Comparison of ENCODE assay signal across 3 cellular contexts in genomic region chr14:54398028-54398368, GRCh38.
A peak's percentile ranks its signal among the peaks of the same experiment; 100 is the strongest.
TF ChIP-seq lines count a peak whose summit lies in the region.

No MANE protein-coding gene starts in this region.

TF ChIP-seq in SK-N-SH, 30 proteins besides CTCF, POLR2A, EP300 and RAD21:
- TF ChIP-seq, protein P1, sequence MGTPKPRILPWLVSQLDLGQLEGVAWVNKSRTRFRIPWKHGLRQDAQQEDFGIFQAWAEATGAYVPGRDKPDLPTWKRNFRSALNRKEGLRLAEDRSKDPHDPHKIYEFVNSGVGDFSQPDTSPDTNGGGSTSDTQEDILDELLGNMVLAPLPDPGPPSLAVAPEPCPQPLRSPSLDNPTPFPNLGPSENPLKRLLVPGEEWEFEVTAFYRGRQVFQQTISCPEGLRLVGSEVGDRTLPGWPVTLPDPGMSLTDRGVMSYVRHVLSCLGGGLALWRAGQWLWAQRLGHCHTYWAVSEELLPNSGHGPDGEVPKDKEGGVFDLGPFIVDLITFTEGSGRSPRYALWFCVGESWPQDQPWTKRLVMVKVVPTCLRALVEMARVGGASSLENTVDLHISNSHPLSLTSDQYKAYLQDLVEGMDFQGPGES (IDR thresholded peaks at IDR 0.05; ENCODE audit: low read depth, low read length) = no peak
- TF ChIP-seq NFIC (IDR thresholded peaks at IDR 0.05; ENCODE audit: borderline replicate concordance) = no peak
- no peak for TF ChIP-seq TCF12 (IDR thresholded peaks at IDR 0.05)
- no peak for TF ChIP-seq EZH2phosphoT487 (IDR thresholded peaks at IDR 0.05; ENCODE audit: borderline replicate concordance, low read depth)
- no peak for TF ChIP-seq RFX5 (IDR thresholded peaks at IDR 0.05; ENCODE audit: low read length)
- TF ChIP-seq MEF2A (IDR thresholded peaks at IDR 0.05; ENCODE audit: borderline replicate concordance, low read depth) = no peak
- no peak for TF ChIP-seq SMC3 (IDR thresholded peaks at IDR 0.05; ENCODE audit: low read depth, low read length)
- no peak for TF ChIP-seq ZBTB33 (IDR thresholded peaks at IDR 0.05; ENCODE audit: borderline replicate concordance, low read depth)
- TF ChIP-seq USF2 (IDR thresholded peaks at IDR 0.05; ENCODE audit: borderline replicate concordance, low read depth, low read length) = no peak
- no peak for TF ChIP-seq GABPA (IDR thresholded peaks at IDR 0.05; ENCODE audit: low read depth)

TF ChIP-seq in SK-N-SH treated with all-trans-retinoic acid at 6 μM for 48 hours, 23 proteins besides CTCF, POLR2A, EP300 and RAD21:
- TF ChIP-seq ZNF70 (CRISPR knock-in tag; IDR thresholded peaks at IDR 0.05) (no peak), RARB (CRISPR knock-in tag; IDR thresholded peaks at IDR 0.05) (no peak), PPARA (CRISPR knock-in tag; IDR thresholded peaks at IDR 0.05; ENCODE audit: borderline replicate concordance) (no peak), BACH2 (CRISPR knock-in tag; IDR thresholded peaks at IDR 0.05; ENCODE audit: borderline replicate concordance) (no peak), ZFP30 (CRISPR knock-in tag; IDR thresholded peaks at IDR 0.05) (no peak), POU6F1 (CRISPR knock-in tag; IDR thresholded peaks at IDR 0.05; ENCODE audit: borderline replicate concordance, low read depth) (no peak), ZNF565 (CRISPR knock-in tag; conservative IDR thresholded peaks at IDR 0.05; ENCODE audit: low read depth) (no peak), ISL1 (CRISPR knock-in tag; IDR thresholded peaks at IDR 0.05) (no peak), ZC3H10 (CRISPR knock-in tag; IDR thresholded peaks at IDR 0.05) (no peak), GLIS3 (CRISPR knock-in tag; IDR thresholded peaks at IDR 0.05) (no peak), TOX (CRISPR knock-in tag; IDR thresholded peaks at IDR 0.05; ENCODE audit: borderline replicate concordance) (no peak), ESRRG (CRISPR knock-in tag; IDR thresholded peaks at IDR 0.05) (no peak), SNAI2 (CRISPR knock-in tag; IDR thresholded peaks at IDR 0.05) (no peak), ARNTL (CRISPR knock-in tag; IDR thresholded peaks at IDR 0.05; ENCODE audit: borderline replicate concordance, low read depth) (no peak), ZFP3 (CRISPR knock-in tag; IDR thresholded peaks at IDR 0.05) (no peak), TCF4 (CRISPR knock-in tag; IDR thresholded peaks at IDR 0.05; ENCODE audit: borderline replicate concordance) (no peak)
- TF ChIP-seq, protein P2, sequence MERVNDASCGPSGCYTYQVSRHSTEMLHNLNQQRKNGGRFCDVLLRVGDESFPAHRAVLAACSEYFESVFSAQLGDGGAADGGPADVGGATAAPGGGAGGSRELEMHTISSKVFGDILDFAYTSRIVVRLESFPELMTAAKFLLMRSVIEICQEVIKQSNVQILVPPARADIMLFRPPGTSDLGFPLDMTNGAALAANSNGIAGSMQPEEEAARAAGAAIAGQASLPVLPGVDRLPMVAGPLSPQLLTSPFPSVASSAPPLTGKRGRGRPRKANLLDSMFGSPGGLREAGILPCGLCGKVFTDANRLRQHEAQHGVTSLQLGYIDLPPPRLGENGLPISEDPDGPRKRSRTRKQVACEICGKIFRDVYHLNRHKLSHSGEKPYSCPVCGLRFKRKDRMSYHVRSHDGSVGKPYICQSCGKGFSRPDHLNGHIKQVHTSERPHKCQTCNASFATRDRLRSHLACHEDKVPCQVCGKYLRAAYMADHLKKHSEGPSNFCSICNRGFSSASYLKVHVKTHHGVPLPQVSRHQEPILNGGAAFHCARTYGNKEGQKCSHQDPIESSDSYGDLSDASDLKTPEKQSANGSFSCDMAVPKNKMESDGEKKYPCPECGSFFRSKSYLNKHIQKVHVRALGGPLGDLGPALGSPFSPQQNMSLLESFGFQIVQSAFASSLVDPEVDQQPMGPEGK (CRISPR knock-in tag; IDR thresholded peaks at IDR 0.05; ENCODE audit: borderline replicate concordance) = no peak
- TF ChIP-seq, protein P3, sequence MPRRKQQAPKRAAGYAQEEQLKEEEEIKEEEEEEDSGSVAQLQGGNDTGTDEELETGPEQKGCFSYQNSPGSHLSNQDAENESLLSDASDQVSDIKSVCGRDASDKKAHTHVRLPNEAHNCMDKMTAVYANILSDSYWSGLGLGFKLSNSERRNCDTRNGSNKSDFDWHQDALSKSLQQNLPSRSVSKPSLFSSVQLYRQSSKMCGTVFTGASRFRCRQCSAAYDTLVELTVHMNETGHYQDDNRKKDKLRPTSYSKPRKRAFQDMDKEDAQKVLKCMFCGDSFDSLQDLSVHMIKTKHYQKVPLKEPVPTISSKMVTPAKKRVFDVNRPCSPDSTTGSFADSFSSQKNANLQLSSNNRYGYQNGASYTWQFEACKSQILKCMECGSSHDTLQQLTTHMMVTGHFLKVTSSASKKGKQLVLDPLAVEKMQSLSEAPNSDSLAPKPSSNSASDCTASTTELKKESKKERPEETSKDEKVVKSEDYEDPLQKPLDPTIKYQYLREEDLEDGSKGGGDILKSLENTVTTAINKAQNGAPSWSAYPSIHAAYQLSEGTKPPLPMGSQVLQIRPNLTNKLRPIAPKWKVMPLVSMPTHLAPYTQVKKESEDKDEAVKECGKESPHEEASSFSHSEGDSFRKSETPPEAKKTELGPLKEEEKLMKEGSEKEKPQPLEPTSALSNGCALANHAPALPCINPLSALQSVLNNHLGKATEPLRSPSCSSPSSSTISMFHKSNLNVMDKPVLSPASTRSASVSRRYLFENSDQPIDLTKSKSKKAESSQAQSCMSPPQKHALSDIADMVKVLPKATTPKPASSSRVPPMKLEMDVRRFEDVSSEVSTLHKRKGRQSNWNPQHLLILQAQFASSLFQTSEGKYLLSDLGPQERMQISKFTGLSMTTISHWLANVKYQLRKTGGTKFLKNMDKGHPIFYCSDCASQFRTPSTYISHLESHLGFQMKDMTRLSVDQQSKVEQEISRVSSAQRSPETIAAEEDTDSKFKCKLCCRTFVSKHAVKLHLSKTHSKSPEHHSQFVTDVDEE (CRISPR knock-in tag; IDR thresholded peaks at IDR 0.05) = no peak

TF ChIP-seq in GM12878, 131 proteins besides CTCF, POLR2A, EP300 and RAD21:
- TF ChIP-seq MLLT1 (IDR thresholded peaks at IDR 0.05) (peak; percentile 50; the same call in 1 of the 2 replicates), MYB (IDR thresholded peaks at IDR 0.05; ENCODE audit: borderline replicate concordance, low read depth, low read length) (no peak), KAT2A (conservative IDR thresholded peaks at IDR 0.05; ENCODE audit: control insufficient read depth, low read depth, low read length) (no peak), POU2F2 (IDR thresholded peaks at IDR 0.05; ENCODE audit: borderline replicate concordance, low read depth, low read length) (no peak), CBFB (IDR thresholded peaks at IDR 0.05; ENCODE audit: low read depth) (no peak)
- TF ChIP-seq, protein P4, sequence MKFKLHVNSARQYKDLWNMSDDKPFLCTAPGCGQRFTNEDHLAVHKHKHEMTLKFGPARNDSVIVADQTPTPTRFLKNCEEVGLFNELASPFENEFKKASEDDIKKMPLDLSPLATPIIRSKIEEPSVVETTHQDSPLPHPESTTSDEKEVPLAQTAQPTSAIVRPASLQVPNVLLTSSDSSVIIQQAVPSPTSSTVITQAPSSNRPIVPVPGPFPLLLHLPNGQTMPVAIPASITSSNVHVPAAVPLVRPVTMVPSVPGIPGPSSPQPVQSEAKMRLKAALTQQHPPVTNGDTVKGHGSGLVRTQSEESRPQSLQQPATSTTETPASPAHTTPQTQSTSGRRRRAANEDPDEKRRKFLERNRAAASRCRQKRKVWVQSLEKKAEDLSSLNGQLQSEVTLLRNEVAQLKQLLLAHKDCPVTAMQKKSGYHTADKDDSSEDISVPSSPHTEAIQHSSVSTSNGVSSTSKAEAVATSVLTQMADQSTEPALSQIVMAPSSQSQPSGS (IDR thresholded peaks at IDR 0.05; ENCODE audit: low read length) = no peak
TF ChIP-seq in GM12878: peak in this region for 1.
